Comparison of ENCODE assay signal across 11 cellular contexts in genomic region chr3:27431116-27431515, GRCh38. TPM values are rescaled to one million over a fixed set of nuclear protein-coding genes. Genes with fewer than 3 reads are reported as not detected.
DNase-seq lines count a peak whose midpoint lies in the region; ATAC-seq and TF ChIP-seq lines count a peak whose summit lies in the region.
"Had no signal": no experiment of that assay in that cellular context is flagged by ENCODE, and none has a peak within 500 bp of the region (broad histone marks: within the 10 kb centered on the region; RNA-seq: fewer than 3 reads in every experiment).

No MANE protein-coding gene starts in this region.

- dilution Hi-C loops in IMR-90 (cut with HindIII; ENCODE audit: low sequenced_read_pairs, unreplicated experiment), result no loop called here

- H2AK5ac ChIP-seq in IMR-90 (ENCODE audit: low read depth, low read length), result no peak overlapping the region

- no CpG with 5 or more reads among the region's 6 CpGs for WGBS in IMR-90 (ENCODE audit: extremely low coverage in 2 of 2, insufficient read length in 1 of 2), 2 experiments

- no peak overlapping the region for H3K18ac ChIP-seq in IMR-90 (ENCODE audit: low read depth, low read length)

- intact Hi-C loops in A673 (cut with micrococcal nuclease; ENCODE audit: unreplicated experiment), result no loop called here
- intact Hi-C loops in IMR-90 (cut with micrococcal nuclease), result loop anchor here (5.0 kb wide), 2 partner anchors 101 to 251 kb away; no protein-coding TSS in a partner anchor

- H3K4me2 ChIP-seq in IMR-90 (ENCODE audit: low read depth, low read length), result no peak overlapping the region

- no peaks in the 10 kb centered on the region for H3K27me3 Mint-ChIP-seq in stimulated activated naive CD8-positive, alpha-beta T cell treated with anti-CD3 and anti-CD28 coated beads, Interleukin-15, amount 100 ng/mL, for 72 hours
- H3K27me3 Mint-ChIP-seq: CD4-positive, CD25-positive, alpha-beta regulatory T cell had no signal

- no peak overlapping the region for H2BK120ac ChIP-seq in IMR-90 (ENCODE audit: low read depth, low read length)

- no peaks in the 10 kb centered on the region for H3K9me3 ChIP-seq in A673 (ENCODE audit: low read depth, low read length, poor library complexity, severe bottlenecking)
- no peaks in the 10 kb centered on the region for H3K9me3 ChIP-seq in IMR-90 (ENCODE audit: control insufficient read depth, insufficient read depth, low read length)
- H3K9me3 ChIP-seq: gastrocnemius medialis had no signal

- H4K5ac ChIP-seq in IMR-90 (ENCODE audit: low read depth, low read length), result no peak overlapping the region

- in situ Hi-C loops in IMR-90 (cut with MboI; ENCODE audit: low sequenced_read_pairs), result no loop called here

- DNase-seq in A673 (ENCODE audit: low spot score) (peak; percentile 35), IMR-90 (peak; percentile 99), dermis blood vessel endothelial cell (peak; percentile 81), medulla oblongata (ENCODE audit: extremely low spot score) (peak; percentile 7), NCI-H510A (lab: John Stamatoyannopoulos, UW) (no peak), NCI-H1694 (lab: John Stamatoyannopoulos, UW) (no peak)
- DNase-seq in stimulated activated naive CD8-positive, alpha-beta T cell treated with anti-CD3 and anti-CD28 coated beads, Interleukin-15, amount 100 ng/mL, for 72 hours, result no peak
- DNase-seq: CD4-positive, CD25-positive, alpha-beta regulatory T cell; gastrocnemius medialis had no signal

- H3K27me3 ChIP-seq in A673 (replicated peaks; ENCODE audit: insufficient read depth, low read depth, low read length, poor library complexity), result no peaks in the 10 kb centered on the region
- H3K27me3 ChIP-seq in IMR-90 (ENCODE audit: control insufficient read depth, insufficient read depth, low read length), result no peaks in the 10 kb centered on the region
- H3K27me3 ChIP-seq: gastrocnemius medialis had no signal

- no peak overlapping the region for H2AK9ac ChIP-seq in IMR-90 (replicated peaks; ENCODE audit: low read depth, low read length, poor library complexity)

- peaks cover 22 to 41% of the 10 kb centered on the region in 2 experiments for H3K79me1 ChIP-seq in IMR-90 (ENCODE audit: low read depth in 1 of 2, low read length in 2 of 2)

- ATAC-seq in IMR-90 (ENCODE audit: low read depth), result peak; percentile 92
- ATAC-seq in stimulated activated naive CD8-positive, alpha-beta T cell treated with anti-CD3 and anti-CD28 coated beads, Interleukin-15, amount 100 ng/mL, for 72 hours, result no peak
- no peak for ATAC-seq in GM18511 (IDR thresholded peaks at IDR 0.05; ENCODE audit: unreplicated experiment)
- ATAC-seq: gastrocnemius medialis had no signal

- no peak overlapping the region for H2BK15ac ChIP-seq in IMR-90 (ENCODE audit: low read depth, low read length)

- no peak overlapping the region for H2AFZ ChIP-seq in IMR-90 (replicated peaks; ENCODE audit: low read length, poor library complexity)

- POLR2A ChIA-PET in A673 (lab: Charles Lee; ENCODE audit: low non-redundant PET) (no interaction called here), IMR-90 (lab: Charles Lee; ENCODE audit: unreplicated experiment) (interaction anchor here (1.1 kb wide), 1 partner anchor 53 kb away, joined by 3 read pairs; the partner anchor contains the start of gene SLC4A7)

- no peak overlapping the region for H4K8ac ChIP-seq in IMR-90 (ENCODE audit: low read depth in 2 of 2, low read length in 2 of 2)

- no peak overlapping the region for H3K23ac ChIP-seq in IMR-90 (ENCODE audit: low read depth, low read length)

- H3K9ac ChIP-seq in IMR-90 (ENCODE audit: low read depth, low read length), result no peak overlapping the region

- H3K36me3 ChIP-seq in A673 (ENCODE audit: insufficient read depth, low read length, poor library complexity, severe bottlenecking), result peaks cover 16% of the 10 kb centered on the region
- peaks cover 19% of the 10 kb centered on the region for H3K36me3 ChIP-seq in IMR-90 (ENCODE audit: control insufficient read depth, insufficient read depth, low read length)

- H3K4me1 ChIP-seq in A673 (ENCODE audit: insufficient read depth, low read length, poor library complexity, severe bottlenecking), result peaks cover 8% of the 10 kb centered on the region
- H3K4me1 ChIP-seq in IMR-90 (ENCODE audit: control insufficient read depth, insufficient read depth, low read length), result peaks cover 5% of the 10 kb centered on the region
- H3K4me1 ChIP-seq: gastrocnemius medialis had no signal

- no peak overlapping the region for H3K27ac Mint-ChIP-seq in stimulated activated naive CD8-positive, alpha-beta T cell treated with anti-CD3 and anti-CD28 coated beads, Interleukin-15, amount 100 ng/mL, for 72 hours

- no peak overlapping the region for H2BK5ac ChIP-seq in IMR-90 (ENCODE audit: low read depth, low read length, poor library complexity, severe bottlenecking)

- peak; percentile 26; the same call in 1 of the 2 replicates for TF ChIP-seq RAD21 in IMR-90 (IDR thresholded peaks at IDR 0.05; ENCODE audit: low read length)

- H4K20me1 ChIP-seq in IMR-90 (ENCODE audit: insufficient read depth, low read length), result peaks cover 18% of the 10 kb centered on the region

- H2BK20ac ChIP-seq in IMR-90 (ENCODE audit: low read depth, low read length), result no peak overlapping the region

- H3K4me3 ChIP-seq in A673 (ENCODE audit: low read depth, low read length, poor library complexity, severe bottlenecking) (no peak overlapping the region), IMR-90 (ENCODE audit: insufficient read depth, low read depth, low read length) (no peak overlapping the region)
- H3K4me3 ChIP-seq: gastrocnemius medialis, skin epidermis had no signal

- H3K9me3 Mint-ChIP-seq in stimulated activated naive CD8-positive, alpha-beta T cell treated with anti-CD3 and anti-CD28 coated beads, Interleukin-15, amount 100 ng/mL, for 72 hours, result no peaks in the 10 kb centered on the region

- H3K4me3 Mint-ChIP-seq in stimulated activated naive CD8-positive, alpha-beta T cell treated with anti-CD3 and anti-CD28 coated beads, Interleukin-15, amount 100 ng/mL, for 72 hours, result no peak overlapping the region
- H3K4me3 Mint-ChIP-seq: CD4-positive, CD25-positive, alpha-beta regulatory T cell had no signal

- CTCF ChIA-PET in A673 (lab: Charles Lee), result no interaction called here
- CTCF ChIA-PET in IMR-90 (lab: Yijun Ruan, JAX), result no interaction called here

- H3K14ac ChIP-seq in IMR-90 (replicated peaks; ENCODE audit: low read depth, low read length), result no peak overlapping the region

- no peak for TF ChIP-seq POLR2A in IMR-90 (IDR thresholded peaks at IDR 0.05; ENCODE audit: low read depth, low read length)

- no peak overlapping the region for H3K56ac ChIP-seq in IMR-90 (ENCODE audit: extremely low read depth, insufficient read depth, low read length)

- no peak overlapping the region for H3K4ac ChIP-seq in IMR-90 (ENCODE audit: low read depth, low read length)

- no peak for TF ChIP-seq CTCF in A673 (conservative IDR thresholded peaks at IDR 0.05; ENCODE audit: low read depth, low read length)
- TF ChIP-seq CTCF in IMR-90 (conservative IDR thresholded peaks at IDR 0.05; ENCODE audit: low read depth, low read length), result no peak

- BruUV-seq in A673 (replicated peaks; lab: Mats Ljungman, UMichigan) (no TSS peak), IMR-90 (replicated peaks; lab: Mats Ljungman, UMichigan) (no TSS peak)

- no peaks in the 10 kb centered on the region for H3K4me1 Mint-ChIP-seq in stimulated activated naive CD8-positive, alpha-beta T cell treated with anti-CD3 and anti-CD28 coated beads, Interleukin-15, amount 100 ng/mL, for 72 hours

- H3K27ac ChIP-seq in A673 (ENCODE audit: low read depth, low read length, poor library complexity, severe bottlenecking) (no peak overlapping the region), IMR-90 (ENCODE audit: insufficient read depth, low read length) (no peak overlapping the region)
- H3K27ac ChIP-seq: gastrocnemius medialis, skin epidermis had no signal

- H4K91ac ChIP-seq in IMR-90 (ENCODE audit: insufficient read depth, low read depth, low read length), result no peak overlapping the region

- H3K9me1 ChIP-seq in IMR-90 (ENCODE audit: insufficient read depth, low read length), result peaks cover 12% of the 10 kb centered on the region

TF ChIP-seq in IMR-90, 13 proteins besides CTCF, POLR2A, EP300 and RAD21 (continues in another document):
- TF ChIP-seq CEBPB (IDR thresholded peaks at IDR 0.05; ENCODE audit: low read depth, low read length) (peak; percentile 32; the same call in 1 of the 2 replicates), CHD1 (IDR thresholded peaks at IDR 0.05; ENCODE audit: low read depth, low read length) (no peak; the same call in 1 of the 2 replicates), BHLHE40 (IDR thresholded peaks at IDR 0.05; ENCODE audit: low read depth, low read length) (peak; percentile 60; the same call in 1 of the 2 replicates), MXI1 (IDR thresholded peaks at IDR 0.05; ENCODE audit: borderline replicate concordance, low read depth, low read length) (peak; percentile 54; the same call in 1 of the 2 replicates), FOS (IDR thresholded peaks at IDR 0.05; ENCODE audit: low read depth, low read length) (peak; percentile 85), RCOR1 (IDR thresholded peaks at IDR 0.05; ENCODE audit: insufficient replicate concordance, low read length) (peak; percentile 75), MAFK (IDR thresholded peaks at IDR 0.05; ENCODE audit: low read depth, low read length) (peak; percentile 40; the same call in 1 of the 2 replicates), ELK1 (IDR thresholded peaks at IDR 0.05; ENCODE audit: borderline replicate concordance, low read depth, low read length) (no peak)

RNA-seq across cellular contexts. Expression of gene SLC4A7, which starts 53.1 kb away (rescaled TPM):
- total RNA-seq in A673 (2021), result 22.6 and 26.2 TPM in 2 replicates
- 50.4 and 86.7 TPM in 2 replicates for total RNA-seq in IMR-90 (2012; rRNA removed)
- 13.8 and 17.7 TPM in 2 replicates for polyA plus RNA-seq in IMR-90 (2012; rRNA removed)
- polyA plus RNA-seq in IMR-90 (2012; cell fraction: cytosol; rRNA removed), result 1.9 and 2.5 TPM in 2 replicates
- polyA plus RNA-seq in IMR-90 (2012; cell fraction: nucleus; rRNA removed; ENCODE audit: low replicate concordance), result 14.8 and 59.8 TPM in 2 replicates
- total RNA-seq in dermis blood vessel endothelial cell, result 73.2 and 79.0 TPM in 2 replicates

Comparison
In these comparisons a context has a peak if more than half of its experiments do, and no peak if none do; other contexts are left out.
1. DNase-seq: peak in A673 (single experiment), IMR-90 (single experiment), dermis blood vessel endothelial cell (single experiment) and medulla oblongata (single experiment); none in stimulated activated naive CD8-positive, alpha-beta T cell treated with anti-CD3 and anti-CD28 coated beads, Interleukin-15, amount 100 ng/mL, for 72 hours (0 of 2), NCI-H510A (single experiment) and NCI-H1694 (single experiment).